Comparison of ENCODE assay signal across 8 cellular contexts in the genomic region with DNA sequence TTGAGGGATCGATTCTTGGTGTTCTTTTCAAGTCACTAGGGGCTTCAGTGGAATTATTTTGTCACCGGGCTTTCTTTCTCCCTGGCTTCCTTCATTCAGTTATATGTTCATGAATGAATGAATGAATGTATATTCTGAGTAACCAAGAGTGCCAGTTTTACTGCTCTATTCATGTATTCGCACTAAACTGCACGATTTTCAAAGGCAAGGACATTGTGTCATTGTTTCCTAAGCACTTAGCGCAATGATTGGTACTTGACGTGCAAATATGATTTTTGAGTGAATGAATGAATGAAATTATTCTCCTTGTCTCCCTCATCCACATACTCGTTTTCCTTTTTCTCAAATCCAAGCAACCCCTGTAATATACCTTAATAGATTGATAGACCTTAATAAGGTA. TPM values are rescaled to one million over a fixed set of nuclear protein-coding genes. Genes with fewer than 3 reads are reported as not detected.
DNase-seq lines count a peak whose midpoint lies in the region; ATAC-seq and TF ChIP-seq lines count a peak whose summit lies in the region.

No MANE protein-coding gene starts in this region.

- H3K27me3 ChIP-seq in adipocyte (replicated peaks; ENCODE audit: control insufficient read depth, insufficient read depth, low read length) = no peaks in the 10 kb centered on the region
- no peaks in the 10 kb centered on the region for H3K27me3 ChIP-seq in right lobe of liver
- no peaks in the 10 kb centered on the region for H3K27me3 ChIP-seq in upper lobe of left lung

- peaks cover 12% of the 10 kb centered on the region for H3K4me1 ChIP-seq in adipocyte (ENCODE audit: control insufficient read depth, insufficient read depth, low read length)
- H3K4me1 ChIP-seq in right lobe of liver = peaks cover 0 to 10% (median 0%) of the 10 kb centered on the region in 4 donors
- peaks cover 3 to 15% (median 11%) of the 10 kb centered on the region in 4 donors for H3K4me1 ChIP-seq in upper lobe of left lung

- intact Hi-C loops in right lobe of liver (cut with DNase I) = no loop called here

- no peaks in the 10 kb centered on the region for H3K9me3 ChIP-seq in adipocyte (ENCODE audit: control insufficient read depth, low read length)
- no peaks in the 10 kb centered on the region for H3K9me3 ChIP-seq in right lobe of liver
- H3K9me3 ChIP-seq in upper lobe of left lung = no peaks in the 10 kb centered on the region

- H3K36me3 Mint-ChIP-seq in activated naive CD4-positive, alpha-beta T cell treated with anti-CD3 and anti-CD28 coated beads, Interleukin-2, amount 10 ng/mL, durations not matched to agents 7 days and 5 days = peaks cover 5% of the 10 kb centered on the region

- H3K27me3 Mint-ChIP-seq in activated naive CD4-positive, alpha-beta T cell treated with anti-CD3 and anti-CD28 coated beads, Interleukin-2, amount 10 ng/mL, durations not matched to agents 7 days and 5 days = peaks cover 4% of the 10 kb centered on the region

- peak overlapping the region; percentile 92 for H3K9ac ChIP-seq in adipocyte (ENCODE audit: low read length)

- H3K4me3 ChIP-seq in adipocyte (ENCODE audit: low read length) (peak overlapping the region; percentile 88), right lobe of liver (peak overlapping the region; percentile 65 to 71 (median 70)), upper lobe of left lung (peak overlapping the region; percentile 46 to 73 (median 70))

- H3K36me3 ChIP-seq in adipocyte (ENCODE audit: control insufficient read depth, insufficient read depth, low read length, severe bottlenecking) (no peaks in the 10 kb centered on the region), right lobe of liver (no peaks in the 10 kb centered on the region), upper lobe of left lung (no peaks in the 10 kb centered on the region)

- no peak for DNase-seq in activated naive CD4-positive, alpha-beta T cell treated with anti-CD3 and anti-CD28 coated beads, Interleukin-2, amount 10 ng/mL, durations not matched to agents 7 days and 5 days
- DNase-seq in activated naive CD4-positive, alpha-beta T cell treated with Interleukin-2 at 50 U/mL for 16 hours = no peak
- DNase-seq in adipocyte (ENCODE audit: low read depth) (peak; percentile 8), right lobe of liver (no peak), upper lobe of left lung (no peak), ACHN (no peak)

- in situ Hi-C loops in ACHN (cut with HindIII; ENCODE audit: low pct_ligation_motif_present, low pct_unique_long_range_greater_than_20kb, low sequenced_read_pairs) = no loop called here

- peaks cover 27% of the 10 kb centered on the region for H3K4me1 Mint-ChIP-seq in activated naive CD4-positive, alpha-beta T cell treated with anti-CD3 and anti-CD28 coated beads, Interleukin-2, amount 10 ng/mL, durations not matched to agents 7 days and 5 days

- CTCF ChIA-PET in activated naive CD4-positive, alpha-beta T cell treated with anti-CD3 and anti-CD28 coated beads, Interleukin-2, amount 10 ng/mL, durations not matched to agents 7 days and 5 days (lab: Charles Lee) = interaction anchor here (0.9 to 1.3 kb wide), 2 partner anchors 25 to 65 kb away, joined by 3 read pairs; no protein-coding TSS in a partner anchor

- ATAC-seq in right lobe of liver (no peak), upper lobe of left lung (ENCODE audit: low FRiP score in 2 of 2) (no peak), HG03095 (IDR thresholded peaks at IDR 0.05; ENCODE audit: unreplicated experiment) (no peak), GM21786 (IDR thresholded peaks at IDR 0.05; ENCODE audit: unreplicated experiment) (no peak)

- H3K27ac ChIP-seq in right lobe of liver (peak overlapping the region; percentile 95 to 98 (median 96)), upper lobe of left lung (peak overlapping the region; percentile 93 to 98 (median 95))

- TF ChIP-seq CTCF in right lobe of liver (IDR thresholded peaks at IDR 0.05) = no peak
- no peak for TF ChIP-seq CTCF in upper lobe of left lung (IDR thresholded peaks at IDR 0.05)

- peak overlapping the region; percentile 100 for H3K27ac Mint-ChIP-seq in activated naive CD4-positive, alpha-beta T cell treated with anti-CD3 and anti-CD28 coated beads, Interleukin-2, amount 10 ng/mL, durations not matched to agents 7 days and 5 days

- TF ChIP-seq POLR2A in right lobe of liver (IDR thresholded peaks at IDR 0.05) (no peak), upper lobe of left lung (IDR thresholded peaks at IDR 0.05) (no peak)

- H3K9me3 Mint-ChIP-seq in activated naive CD4-positive, alpha-beta T cell treated with anti-CD3 and anti-CD28 coated beads, Interleukin-2, amount 10 ng/mL, durations not matched to agents 7 days and 5 days = no peaks in the 10 kb centered on the region

- no peak for TF ChIP-seq EP300 in upper lobe of left lung (IDR thresholded peaks at IDR 0.05)

- H3K4me3 Mint-ChIP-seq in activated naive CD4-positive, alpha-beta T cell treated with anti-CD3 and anti-CD28 coated beads, Interleukin-2, amount 10 ng/mL, durations not matched to agents 7 days and 5 days = peak overlapping the region; percentile 97

- 36% methylated on average over 7 of the region's 7 CpGs for WGBS in right lobe of liver (ENCODE audit: insufficient coverage, low coverage, low lambda C conversion rate, missing lambda C conversion rate)
- 53 to 62% methylated on average over 7 of the region's 7 CpGs for WGBS in upper lobe of left lung, 2 donors

RNA-seq across cellular contexts. Expression of a gene that starts 0.8 kb away (rescaled TPM):
- total RNA-seq in right lobe of liver = 1 to 10 TPM; 1.5 to 5.6 (median 4.6) TPM
- 10 to 100 TPM in 1 of 6 donors, 1 to 10 TPM in 5; 2.6 to 19.9 (median 7.0) TPM for total RNA-seq in upper lobe of left lung

RNA-seq across cellular contexts. Expression of a gene that starts 34.8 kb away (rescaled TPM):
- 100 to 1,000 TPM in 4 of 6 experiments, 10 to 100 TPM in 2; 76.8 to 191 (median 111) TPM for total RNA-seq in right lobe of liver
- 100 to 1,000 TPM in 3 of 6 donors, 10 to 100 TPM in 3; 46.1 to 173 (median 109) TPM for total RNA-seq in upper lobe of left lung
